Comparison of ENCODE assay signal across 1 cellular context in the genomic region with DNA sequence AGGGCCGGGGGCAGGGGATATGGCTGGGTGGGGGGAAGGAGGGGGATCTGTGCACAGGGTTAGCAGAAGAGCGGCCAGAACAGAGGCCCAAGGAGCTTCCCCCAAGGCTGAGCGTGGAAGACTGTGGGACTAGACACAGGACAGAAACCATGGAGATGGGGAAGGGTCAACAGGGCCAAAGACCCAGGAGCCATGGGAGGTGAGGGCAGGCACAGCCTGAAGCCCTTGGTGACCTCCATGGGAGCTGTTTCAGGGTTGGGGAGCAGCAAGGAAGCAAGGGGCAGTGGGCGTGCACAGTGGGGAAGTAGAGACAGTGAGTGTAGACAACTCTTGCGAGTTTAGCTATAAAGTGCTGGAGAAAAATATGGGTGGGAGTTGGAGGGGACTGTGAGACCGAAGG.
TF ChIP-seq lines count a peak whose summit lies in the region.

No MANE protein-coding gene starts in this region.

TF ChIP-seq in HepG2, 621 proteins besides CTCF, POLR2A, EP300 and RAD21:
- TF ChIP-seq ZNF740 (CRISPR knock-in tag; IDR thresholded peaks at IDR 0.05) = no peak
- TF ChIP-seq, protein P1, sequence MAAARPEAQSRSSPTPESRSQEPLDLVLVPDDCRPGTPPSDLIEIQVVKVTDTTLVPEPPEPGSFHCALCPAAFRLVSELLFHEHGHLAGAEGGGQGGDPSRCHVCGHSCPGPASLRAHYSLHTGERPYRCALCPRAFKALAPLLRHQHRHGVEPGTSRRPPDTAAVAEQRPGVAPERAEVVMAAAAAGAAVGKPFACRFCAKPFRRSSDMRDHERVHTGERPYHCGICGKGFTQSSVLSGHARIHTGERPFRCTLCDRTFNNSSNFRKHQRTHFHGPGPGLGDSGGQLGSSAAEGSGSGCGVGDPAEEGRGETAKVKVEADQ (CRISPR knock-in tag; IDR thresholded peaks at IDR 0.05; ENCODE audit: borderline replicate concordance) = 0 out of 2 replicates have a peak, but pooled peaks have one; percentile 20
